ENCODE assay signal across 19 cellular contexts in the genomic region with DNA sequence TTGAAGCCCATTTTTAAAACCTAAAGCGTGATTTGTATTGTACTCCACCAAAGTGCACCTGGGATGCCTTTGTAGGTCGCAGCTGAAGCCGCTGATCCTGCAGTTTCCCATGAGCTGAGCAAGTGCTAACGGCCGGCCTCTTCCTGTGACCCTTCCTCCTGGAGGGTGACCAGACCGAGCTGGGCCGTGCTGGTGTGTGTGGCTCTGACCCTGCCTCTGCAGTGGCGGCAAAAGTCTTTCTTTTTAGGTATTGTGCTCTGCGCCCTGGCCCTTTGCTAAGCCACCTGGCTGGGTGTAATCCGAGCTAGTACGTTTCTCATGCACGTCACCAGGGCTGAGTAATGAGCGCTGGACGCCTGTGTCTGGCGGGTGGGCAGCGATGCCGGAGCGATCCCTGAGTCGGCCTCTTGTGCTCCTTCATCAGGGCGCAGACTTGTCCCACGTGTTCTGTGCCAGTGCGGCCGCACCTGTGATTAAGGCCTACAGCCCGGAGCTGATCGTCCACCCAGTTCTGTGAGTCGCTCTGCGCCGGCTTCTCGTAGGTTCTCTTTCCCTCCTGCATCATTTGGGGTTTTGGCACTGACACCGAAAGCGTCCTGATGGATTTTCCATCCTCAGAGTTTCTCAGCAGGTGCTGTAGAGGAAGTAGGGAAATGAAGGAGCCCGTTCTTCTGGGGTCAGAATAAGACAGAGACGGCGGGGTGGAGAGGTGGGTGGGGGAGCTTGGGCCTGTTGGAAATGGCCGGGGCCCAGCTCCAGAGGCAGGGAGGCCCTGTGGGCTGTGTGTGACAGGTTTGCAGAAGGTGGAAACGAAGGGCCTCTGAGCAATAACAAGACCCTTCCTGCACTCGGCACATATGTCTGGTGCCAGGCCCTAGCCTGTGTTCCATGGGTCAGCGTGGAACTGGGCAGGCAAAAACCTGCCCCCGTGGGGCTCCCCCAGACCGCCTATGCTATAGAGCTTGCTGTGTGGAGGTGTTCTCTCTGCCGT. TPM values are rescaled to one million over a fixed set of nuclear protein-coding genes. Genes with fewer than 3 reads are reported as not detected.
DNase-seq lines count a peak whose midpoint lies in the region; ATAC-seq and TF ChIP-seq lines count a peak whose summit lies in the region.
"Had no signal": no experiment of that assay in that cellular context is flagged by ENCODE, and none has a peak within 500 bp of the region (broad histone marks: within the 10 kb centered on the region; RNA-seq: fewer than 3 reads in every experiment).

No MANE protein-coding gene starts in this region.

- no peak for ATAC-seq in lower lobe of right lung

- no peak for TF ChIP-seq EP300 in sigmoid colon (IDR thresholded peaks at IDR 0.05)

- WGBS in sigmoid colon, 2 donors: 76 to 86% methylated on average over 41 of the region's 41 CpGs

- H3K4me3 ChIP-seq in lower lobe of right lung (no peak overlapping the region), sigmoid colon (no peak overlapping the region), foreskin fibroblast (ENCODE audit: low read depth in 1 of 2, low read length in 2 of 2) (no peak overlapping the region)
- H3K4me3 ChIP-seq: suprapubic skin had no signal

- H3K4me1 ChIP-seq in lower lobe of right lung (peaks cover 8% of the 10 kb centered on the region), sigmoid colon (peaks cover 0 to 72% (median 65%) of the 10 kb centered on the region in 4 donors)
- H3K4me1 ChIP-seq: suprapubic skin had no signal

- no peak for TF ChIP-seq CTCF in lower lobe of right lung (IDR thresholded peaks at IDR 0.05)
- TF ChIP-seq CTCF in sigmoid colon (IDR thresholded peaks at IDR 0.05): no peak
- no peak for TF ChIP-seq CTCF in foreskin fibroblast (IDR thresholded peaks at IDR 0.05; ENCODE audit: low read depth, low read length)

- peak; percentile 26 for DNase-seq in NCI-H1092 treated with DMSO at 0.1 percent for 48 hours (lab: John Stamatoyannopoulos, UW)
- no peak for DNase-seq in NCI-H1092 (lab: John Stamatoyannopoulos, UW)
- DNase-seq in SHP77 treated with DMSO at 0.1 percent for 48 hours (lab: John Stamatoyannopoulos, UW): peak; percentile 93
- peak; percentile 31 for DNase-seq in lower lobe of right lung
- DNase-seq in sigmoid colon: no peak
- DNase-seq in foreskin fibroblast: no peak
- no peak for DNase-seq in hepatic stellate cell (ENCODE audit: low spot score)
- DNase-seq in activated CD4-positive, alpha-beta T cell treated with anti-CD3 and anti-CD28 coated beads for 1 hour: no peak
- DNase-seq: activated effector memory CD4-positive, alpha-beta T cell treated with Interleukin-2 at 50 U/mL for 16 hours; amygdala; CD4-positive, CD25-positive, alpha-beta regulatory T cell; EL; Kasumi-1; NCI-H2081 treated with DMSO at 0.1 percent for 48 hours; NK-92 treated with Interleukin-12 subunit alpha and Interleukin-12 subunit beta, amount 100 ng/mL, for 24 hours; T-helper 9 cell had no signal

- H3K9me3 ChIP-seq in lower lobe of right lung (no peaks in the 10 kb centered on the region), sigmoid colon (no peaks in the 10 kb centered on the region)
- H3K9me3 ChIP-seq: suprapubic skin had no signal

- H3K36me3 ChIP-seq in lower lobe of right lung (peaks cover 69% of the 10 kb centered on the region), sigmoid colon (peaks cover 5 to 42% (median 20%) of the 10 kb centered on the region in 4 donors)

- H3K27me3 ChIP-seq in lower lobe of right lung (ENCODE audit: low read depth): no peaks in the 10 kb centered on the region
- no peaks in the 10 kb centered on the region for H3K27me3 ChIP-seq in sigmoid colon
- H3K27me3 ChIP-seq: suprapubic skin had no signal

- H3K27ac ChIP-seq in lower lobe of right lung (no peak overlapping the region), sigmoid colon (peak overlapping the region in 3 of 4 donors; percentile 81 to 87 (median 84))
- H3K27ac ChIP-seq: 22Rv1, epithelial cell of prostate, suprapubic skin had no signal

- TF ChIP-seq POLR2A in sigmoid colon (IDR thresholded peaks at IDR 0.05): no peak

- intact Hi-C loops in lower lobe of right lung (cut with DNase I) (no loop called here), sigmoid colon (cut with DNase I) (no loop called here)

RNA-seq across cellular contexts. Expression of a gene that starts 9.7 kb away (rescaled TPM):
- total RNA-seq in lower lobe of right lung (27.4 TPM), sigmoid colon (10 to 100 TPM; 33.5 to 41.1 (median 37.2) TPM)
- 10 to 100 TPM; 24.6 to 33.0 (median 30.3) TPM for polyA plus RNA-seq in sigmoid colon

Comparison
In these comparisons a context has a peak if more than half of its experiments do, and no peak if none do; other contexts are left out.
1. DNase-seq: peak in NCI-H1092 treated with DMSO at 0.1 percent for 48 hours (single experiment), SHP77 treated with DMSO at 0.1 percent for 48 hours (single experiment) and lower lobe of right lung (single experiment); none in NCI-H1092 (single experiment), sigmoid colon (single experiment), foreskin fibroblast (0 of 2), hepatic stellate cell (single experiment) and activated CD4-positive, alpha-beta T cell treated with anti-CD3 and anti-CD28 coated beads for 1 hour (single experiment).